ENCODE assay signal across 1 cellular context in the genomic region with DNA sequence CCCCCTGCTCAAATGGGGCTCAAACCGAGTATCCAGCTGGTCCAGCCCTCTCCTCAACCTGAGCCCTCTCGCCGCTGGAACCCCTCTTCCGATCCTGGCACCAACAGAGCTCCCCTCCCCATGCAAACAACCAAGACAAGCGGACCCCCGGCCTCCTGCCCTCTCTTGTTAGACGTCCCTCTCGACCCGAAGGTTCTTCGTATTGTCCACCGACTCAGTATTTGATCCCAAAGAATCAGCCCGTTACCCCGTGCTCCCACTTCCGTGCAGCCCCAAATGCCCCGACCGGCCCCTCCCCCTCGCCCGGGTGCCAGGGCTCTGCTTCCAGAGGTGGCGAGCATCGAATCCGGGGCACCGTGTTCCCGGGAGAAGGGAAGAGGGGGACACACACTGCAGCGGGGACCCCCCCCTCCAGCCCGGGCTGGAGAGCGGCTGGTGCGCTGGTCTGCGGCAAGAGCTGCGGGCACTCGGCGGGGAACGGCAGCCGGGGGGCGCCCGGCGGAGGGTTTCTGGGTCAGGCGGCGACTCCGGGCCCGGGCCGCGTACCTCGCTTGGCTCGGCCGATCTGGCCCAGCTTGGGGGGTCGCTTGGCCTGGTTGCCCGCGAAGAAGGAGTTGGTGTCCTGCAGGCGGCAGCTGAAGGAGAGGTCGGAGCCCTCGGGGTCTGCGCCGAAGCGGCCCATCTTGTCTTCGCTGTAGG.
TF ChIP-seq lines count a peak whose summit lies in the region.

No MANE protein-coding gene starts in this region.

TF ChIP-seq in SK-N-SH, 30 proteins besides CTCF, POLR2A, EP300 and RAD21:
- TF ChIP-seq, protein P1, sequence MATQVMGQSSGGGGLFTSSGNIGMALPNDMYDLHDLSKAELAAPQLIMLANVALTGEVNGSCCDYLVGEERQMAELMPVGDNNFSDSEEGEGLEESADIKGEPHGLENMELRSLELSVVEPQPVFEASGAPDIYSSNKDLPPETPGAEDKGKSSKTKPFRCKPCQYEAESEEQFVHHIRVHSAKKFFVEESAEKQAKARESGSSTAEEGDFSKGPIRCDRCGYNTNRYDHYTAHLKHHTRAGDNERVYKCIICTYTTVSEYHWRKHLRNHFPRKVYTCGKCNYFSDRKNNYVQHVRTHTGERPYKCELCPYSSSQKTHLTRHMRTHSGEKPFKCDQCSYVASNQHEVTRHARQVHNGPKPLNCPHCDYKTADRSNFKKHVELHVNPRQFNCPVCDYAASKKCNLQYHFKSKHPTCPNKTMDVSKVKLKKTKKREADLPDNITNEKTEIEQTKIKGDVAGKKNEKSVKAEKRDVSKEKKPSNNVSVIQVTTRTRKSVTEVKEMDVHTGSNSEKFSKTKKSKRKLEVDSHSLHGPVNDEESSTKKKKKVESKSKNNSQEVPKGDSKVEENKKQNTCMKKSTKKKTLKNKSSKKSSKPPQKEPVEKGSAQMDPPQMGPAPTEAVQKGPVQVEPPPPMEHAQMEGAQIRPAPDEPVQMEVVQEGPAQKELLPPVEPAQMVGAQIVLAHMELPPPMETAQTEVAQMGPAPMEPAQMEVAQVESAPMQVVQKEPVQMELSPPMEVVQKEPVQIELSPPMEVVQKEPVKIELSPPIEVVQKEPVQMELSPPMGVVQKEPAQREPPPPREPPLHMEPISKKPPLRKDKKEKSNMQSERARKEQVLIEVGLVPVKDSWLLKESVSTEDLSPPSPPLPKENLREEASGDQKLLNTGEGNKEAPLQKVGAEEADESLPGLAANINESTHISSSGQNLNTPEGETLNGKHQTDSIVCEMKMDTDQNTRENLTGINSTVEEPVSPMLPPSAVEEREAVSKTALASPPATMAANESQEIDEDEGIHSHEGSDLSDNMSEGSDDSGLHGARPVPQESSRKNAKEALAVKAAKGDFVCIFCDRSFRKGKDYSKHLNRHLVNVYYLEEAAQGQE (IDR thresholded peaks at IDR 0.05; ENCODE audit: low read depth, low read length) = no peak
- TF ChIP-seq SIN3A (IDR thresholded peaks at IDR 0.05; ENCODE audit: borderline replicate concordance, low read depth, low read length) = no peak
- TF ChIP-seq, protein P2, sequence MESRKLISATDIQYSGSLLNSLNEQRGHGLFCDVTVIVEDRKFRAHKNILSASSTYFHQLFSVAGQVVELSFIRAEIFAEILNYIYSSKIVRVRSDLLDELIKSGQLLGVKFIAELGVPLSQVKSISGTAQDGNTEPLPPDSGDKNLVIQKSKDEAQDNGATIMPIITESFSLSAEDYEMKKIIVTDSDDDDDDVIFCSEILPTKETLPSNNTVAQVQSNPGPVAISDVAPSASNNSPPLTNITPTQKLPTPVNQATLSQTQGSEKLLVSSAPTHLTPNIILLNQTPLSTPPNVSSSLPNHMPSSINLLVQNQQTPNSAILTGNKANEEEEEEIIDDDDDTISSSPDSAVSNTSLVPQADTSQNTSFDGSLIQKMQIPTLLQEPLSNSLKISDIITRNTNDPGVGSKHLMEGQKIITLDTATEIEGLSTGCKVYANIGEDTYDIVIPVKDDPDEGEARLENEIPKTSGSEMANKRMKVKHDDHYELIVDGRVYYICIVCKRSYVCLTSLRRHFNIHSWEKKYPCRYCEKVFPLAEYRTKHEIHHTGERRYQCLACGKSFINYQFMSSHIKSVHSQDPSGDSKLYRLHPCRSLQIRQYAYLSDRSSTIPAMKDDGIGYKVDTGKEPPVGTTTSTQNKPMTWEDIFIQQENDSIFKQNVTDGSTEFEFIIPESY (IDR thresholded peaks at IDR 0.05; ENCODE audit: borderline replicate concordance, low read depth) = no peak
- no peak for TF ChIP-seq GATA2 (CRISPR knock-in tag; IDR thresholded peaks at IDR 0.05)
- TF ChIP-seq MEF2A (IDR thresholded peaks at IDR 0.05; ENCODE audit: borderline replicate concordance, low read depth) = no peak
- no peak for TF ChIP-seq EZH2phosphoT487 (IDR thresholded peaks at IDR 0.05; ENCODE audit: borderline replicate concordance, low read depth)
- TF ChIP-seq, protein P3, sequence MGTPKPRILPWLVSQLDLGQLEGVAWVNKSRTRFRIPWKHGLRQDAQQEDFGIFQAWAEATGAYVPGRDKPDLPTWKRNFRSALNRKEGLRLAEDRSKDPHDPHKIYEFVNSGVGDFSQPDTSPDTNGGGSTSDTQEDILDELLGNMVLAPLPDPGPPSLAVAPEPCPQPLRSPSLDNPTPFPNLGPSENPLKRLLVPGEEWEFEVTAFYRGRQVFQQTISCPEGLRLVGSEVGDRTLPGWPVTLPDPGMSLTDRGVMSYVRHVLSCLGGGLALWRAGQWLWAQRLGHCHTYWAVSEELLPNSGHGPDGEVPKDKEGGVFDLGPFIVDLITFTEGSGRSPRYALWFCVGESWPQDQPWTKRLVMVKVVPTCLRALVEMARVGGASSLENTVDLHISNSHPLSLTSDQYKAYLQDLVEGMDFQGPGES (IDR thresholded peaks at IDR 0.05; ENCODE audit: low read depth, low read length) = no peak
- TF ChIP-seq, protein P4, sequence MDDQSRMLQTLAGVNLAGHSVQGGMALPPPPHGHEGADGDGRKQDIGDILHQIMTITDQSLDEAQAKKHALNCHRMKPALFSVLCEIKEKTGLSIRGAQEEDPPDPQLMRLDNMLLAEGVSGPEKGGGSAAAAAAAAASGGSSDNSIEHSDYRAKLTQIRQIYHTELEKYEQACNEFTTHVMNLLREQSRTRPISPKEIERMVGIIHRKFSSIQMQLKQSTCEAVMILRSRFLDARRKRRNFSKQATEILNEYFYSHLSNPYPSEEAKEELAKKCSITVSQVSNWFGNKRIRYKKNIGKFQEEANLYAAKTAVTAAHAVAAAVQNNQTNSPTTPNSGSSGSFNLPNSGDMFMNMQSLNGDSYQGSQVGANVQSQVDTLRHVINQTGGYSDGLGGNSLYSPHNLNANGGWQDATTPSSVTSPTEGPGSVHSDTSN (IDR thresholded peaks at IDR 0.05) = no peak
- TF ChIP-seq FOXJ3 (CRISPR knock-in tag; IDR thresholded peaks at IDR 0.05) = no peak
- TF ChIP-seq, protein P5, sequence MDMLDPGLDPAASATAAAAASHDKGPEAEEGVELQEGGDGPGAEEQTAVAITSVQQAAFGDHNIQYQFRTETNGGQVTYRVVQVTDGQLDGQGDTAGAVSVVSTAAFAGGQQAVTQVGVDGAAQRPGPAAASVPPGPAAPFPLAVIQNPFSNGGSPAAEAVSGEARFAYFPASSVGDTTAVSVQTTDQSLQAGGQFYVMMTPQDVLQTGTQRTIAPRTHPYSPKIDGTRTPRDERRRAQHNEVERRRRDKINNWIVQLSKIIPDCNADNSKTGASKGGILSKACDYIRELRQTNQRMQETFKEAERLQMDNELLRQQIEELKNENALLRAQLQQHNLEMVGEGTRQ (IDR thresholded peaks at IDR 0.05; ENCODE audit: borderline replicate concordance, low read depth, low read length) = no peak
- TF ChIP-seq, protein P6, sequence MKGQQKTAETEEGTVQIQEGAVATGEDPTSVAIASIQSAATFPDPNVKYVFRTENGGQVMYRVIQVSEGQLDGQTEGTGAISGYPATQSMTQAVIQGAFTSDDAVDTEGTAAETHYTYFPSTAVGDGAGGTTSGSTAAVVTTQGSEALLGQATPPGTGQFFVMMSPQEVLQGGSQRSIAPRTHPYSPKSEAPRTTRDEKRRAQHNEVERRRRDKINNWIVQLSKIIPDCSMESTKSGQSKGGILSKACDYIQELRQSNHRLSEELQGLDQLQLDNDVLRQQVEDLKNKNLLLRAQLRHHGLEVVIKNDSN (IDR thresholded peaks at IDR 0.05; ENCODE audit: borderline replicate concordance, low read depth) = no peak
- no peak for TF ChIP-seq NRF1 (IDR thresholded peaks at IDR 0.05; ENCODE audit: low read depth, low read length)
- TF ChIP-seq YY1 (IDR thresholded peaks at IDR 0.05; ENCODE audit: low read depth) = no peak
- TF ChIP-seq RCOR1 (IDR thresholded peaks at IDR 0.05; ENCODE audit: low read length) = no peak
- no peak for TF ChIP-seq RFX5 (IDR thresholded peaks at IDR 0.05; ENCODE audit: low read length)
- TF ChIP-seq MXI1 (IDR thresholded peaks at IDR 0.05; ENCODE audit: low read depth, low read length) = no peak
- no peak for TF ChIP-seq SMC3 (IDR thresholded peaks at IDR 0.05; ENCODE audit: low read depth, low read length)
- no peak for TF ChIP-seq GABPA (IDR thresholded peaks at IDR 0.05; ENCODE audit: low read depth)
- no peak for TF ChIP-seq JUND (IDR thresholded peaks at IDR 0.05)
- no peak for TF ChIP-seq TEAD4 (IDR thresholded peaks at IDR 0.05; ENCODE audit: borderline replicate concordance, insufficient read depth)
